8 cellular contexts compared by ENCODE assay signal in genomic region chr10:80260295-80261243, GRCh38. TPM values are rescaled to one million over a fixed set of nuclear protein-coding genes. Genes with fewer than 3 reads are reported as not detected.
A peak's percentile ranks its signal among the peaks of the same experiment; 100 is the strongest.
DNase-seq lines count a peak whose midpoint lies in the region; ATAC-seq and TF ChIP-seq lines count a peak whose summit lies in the region.

No MANE protein-coding gene starts in this region.

- intact Hi-C loops in IMR-90 (cut with micrococcal nuclease): no loop called here

- TF ChIP-seq POLR2A in IMR-90 (IDR thresholded peaks at IDR 0.05; ENCODE audit: low read depth, low read length): no peak

- no peak overlapping the region for H3K4ac ChIP-seq in IMR-90 (ENCODE audit: low read depth, low read length)

- in situ Hi-C loops in IMR-90 (cut with MboI; ENCODE audit: low sequenced_read_pairs): loop anchor here (10.0 to 25.0 kb wide), 2 partner anchors 326 to 698 kb away; partner anchors contain the start of gene SFTPA2

- BruUV-seq in IMR-90 (replicated peaks; lab: Mats Ljungman, UMichigan): no TSS peak

- no peaks in the 10 kb centered on the region for H3K36me3 ChIP-seq in IMR-90 (ENCODE audit: control insufficient read depth, insufficient read depth, low read length)

- no peaks in the 10 kb centered on the region for H3K4me1 ChIP-seq in IMR-90 (ENCODE audit: control insufficient read depth, insufficient read depth, low read length)

- TF ChIP-seq CTCF in IMR-90 (conservative IDR thresholded peaks at IDR 0.05; ENCODE audit: low read depth, low read length): peak; percentile 78

- H2AK9ac ChIP-seq in IMR-90 (replicated peaks; ENCODE audit: low read depth, low read length, poor library complexity): no peak overlapping the region

- peaks cover 3% of the 10 kb centered on the region for H3K4me1 Mint-ChIP-seq in activated CD8-positive, alpha-beta T cell treated with anti-CD3 and anti-CD28 coated beads, Interleukin-2, amount 10 ng/mL, durations not matched to agents 7 days and 5 days (ENCODE audit: low read depth)

- no peak overlapping the region for H3K18ac ChIP-seq in IMR-90 (ENCODE audit: low read depth, low read length)

- H2BK5ac ChIP-seq in IMR-90 (ENCODE audit: low read depth, low read length, poor library complexity, severe bottlenecking): no peak overlapping the region

- H3K4me2 ChIP-seq in IMR-90 (ENCODE audit: low read depth, low read length): no peak overlapping the region

- no peak overlapping the region for H3K4me3 ChIP-seq in IMR-90 (ENCODE audit: insufficient read depth, low read depth, low read length)

- no peak overlapping the region for H3K23ac ChIP-seq in IMR-90 (ENCODE audit: low read depth, low read length)

- no CpG with 5 or more reads among the region's 19 CpGs for WGBS in IMR-90 (ENCODE audit: extremely low coverage in 2 of 2, insufficient read length in 1 of 2), 2 experiments

- H3K4me3 Mint-ChIP-seq in activated CD8-positive, alpha-beta T cell treated with anti-CD3 and anti-CD28 coated beads, Interleukin-2, amount 10 ng/mL, durations not matched to agents 7 days and 5 days: no peak overlapping the region

- TF ChIP-seq RAD21 in IMR-90 (IDR thresholded peaks at IDR 0.05; ENCODE audit: low read length): peak; percentile 72

- POLR2A ChIA-PET in IMR-90 (lab: Charles Lee; ENCODE audit: unreplicated experiment): no interaction called here
- POLR2A ChIA-PET in activated CD8-positive, alpha-beta T cell treated with anti-CD3 and anti-CD28 coated beads, Interleukin-2, amount 10 ng/mL, durations not matched to agents 7 days and 5 days (lab: Charles Lee): interaction anchor here (1.3 kb wide), 1 partner anchor 117 kb away, joined by 3 read pairs; no protein-coding TSS in a partner anchor

- H2AFZ ChIP-seq in IMR-90 (replicated peaks; ENCODE audit: low read length, poor library complexity): no peak overlapping the region

- no peak overlapping the region for H4K5ac ChIP-seq in IMR-90 (ENCODE audit: low read depth, low read length)

- CTCF ChIA-PET in IMR-90 (lab: Yijun Ruan, JAX): no interaction called here
- CTCF ChIA-PET in activated CD8-positive, alpha-beta T cell treated with anti-CD3 and anti-CD28 coated beads, Interleukin-2, amount 10 ng/mL, durations not matched to agents 7 days and 5 days (lab: Charles Lee): interaction anchor here (0.6 to 3.1 kb wide), 13 partner anchors 8 to 202 kb away, joined by 3 to 20 read pairs (median 3); no protein-coding TSS in a partner anchor

- no peaks in the 10 kb centered on the region for H3K79me1 ChIP-seq in IMR-90 (ENCODE audit: low read depth in 1 of 2, low read length in 2 of 2)

- no peak overlapping the region for H2BK120ac ChIP-seq in IMR-90 (ENCODE audit: low read depth, low read length)

- H3K36me3 Mint-ChIP-seq in activated CD8-positive, alpha-beta T cell treated with anti-CD3 and anti-CD28 coated beads, Interleukin-2, amount 10 ng/mL, durations not matched to agents 7 days and 5 days (ENCODE audit: low read depth): no peaks in the 10 kb centered on the region

- H3K9me3 ChIP-seq in IMR-90 (ENCODE audit: control insufficient read depth, insufficient read depth, low read length): no peaks in the 10 kb centered on the region

- no peak overlapping the region for H3K9ac ChIP-seq in IMR-90 (ENCODE audit: low read depth, low read length)

- H3K9me3 Mint-ChIP-seq in activated CD8-positive, alpha-beta T cell treated with anti-CD3 and anti-CD28 coated beads, Interleukin-2, amount 10 ng/mL, durations not matched to agents 7 days and 5 days (ENCODE audit: insufficient read depth): no peaks in the 10 kb centered on the region

- peak; percentile 89 for ATAC-seq in IMR-90 (ENCODE audit: low read depth)
- ATAC-seq in activated CD8-positive, alpha-beta T cell treated with anti-CD3 and anti-CD28 coated beads, Interleukin-2, amount 10 ng/mL, durations not matched to agents 7 days and 5 days: peak; percentile 45

- H3K27me3 Mint-ChIP-seq in activated CD8-positive, alpha-beta T cell treated with anti-CD3 and anti-CD28 coated beads, Interleukin-2, amount 10 ng/mL, durations not matched to agents 7 days and 5 days (ENCODE audit: low read depth): peaks cover 11% of the 10 kb centered on the region

- H3K27ac ChIP-seq in IMR-90 (ENCODE audit: insufficient read depth, low read length): no peak overlapping the region

- H3K9me1 ChIP-seq in IMR-90 (ENCODE audit: insufficient read depth, low read length): no peaks in the 10 kb centered on the region

- no peak overlapping the region for H3K27ac Mint-ChIP-seq in activated CD8-positive, alpha-beta T cell treated with anti-CD3 and anti-CD28 coated beads, Interleukin-2, amount 10 ng/mL, durations not matched to agents 7 days and 5 days

- H3K14ac ChIP-seq in IMR-90 (replicated peaks; ENCODE audit: low read depth, low read length): no peak overlapping the region

- peak; percentile 59 for DNase-seq in NCI-H510A treated with DMSO at 0.1 percent for 48 hours (lab: John Stamatoyannopoulos, UW)
- DNase-seq in NCI-H510A (lab: John Stamatoyannopoulos, UW): no peak
- DNase-seq in IMR-90: no peak
- DNase-seq in activated CD8-positive, alpha-beta T cell treated with anti-CD3 and anti-CD28 coated beads, Interleukin-2, amount 10 ng/mL, durations not matched to agents 7 days and 5 days: peak; percentile 50
- peak; percentile 36 for DNase-seq in germinal center (ENCODE audit: low spot score)
- peak; percentile 62 for DNase-seq in retina
- no peak for DNase-seq in epidermal melanocyte (ENCODE audit: insufficient read length, low spot score)
- no peak for DNase-seq in cortex of kidney (lab: John Stamatoyannopoulos, UW)

- H2BK20ac ChIP-seq in IMR-90 (ENCODE audit: low read depth, low read length): no peak overlapping the region

- H2AK5ac ChIP-seq in IMR-90 (ENCODE audit: low read depth, low read length): no peak overlapping the region

- no peak overlapping the region for H3K56ac ChIP-seq in IMR-90 (ENCODE audit: extremely low read depth, insufficient read depth, low read length)

- H3K27me3 ChIP-seq in IMR-90 (ENCODE audit: control insufficient read depth, insufficient read depth, low read length): peaks cover 14% of the 10 kb centered on the region; the same call in 1 of the 2 replicates

- no peak overlapping the region for H4K8ac ChIP-seq in IMR-90 (ENCODE audit: low read depth in 2 of 2, low read length in 2 of 2)

- dilution Hi-C loops in IMR-90 (cut with HindIII; ENCODE audit: low sequenced_read_pairs, unreplicated experiment): no loop called here

- no peaks in the 10 kb centered on the region for H4K20me1 ChIP-seq in IMR-90 (ENCODE audit: insufficient read depth, low read length)

- H2BK15ac ChIP-seq in IMR-90 (ENCODE audit: low read depth, low read length): no peak overlapping the region

- H4K91ac ChIP-seq in IMR-90 (ENCODE audit: insufficient read depth, low read depth, low read length): no peak overlapping the region

TF ChIP-seq in IMR-90, 13 proteins besides CTCF, POLR2A, EP300 and RAD21:
- TF ChIP-seq SMC3 (IDR thresholded peaks at IDR 0.05; ENCODE audit: low read depth, low read length) (peak; percentile 39), NFE2L2 (IDR thresholded peaks at IDR 0.05; ENCODE audit: low read depth, low read length) (no peak), CEBPB (IDR thresholded peaks at IDR 0.05; ENCODE audit: low read depth, low read length) (no peak), BHLHE40 (IDR thresholded peaks at IDR 0.05; ENCODE audit: low read depth, low read length) (no peak)
TF ChIP-seq in IMR-90: peak in this region for 1.

RNA-seq across cellular contexts. Expression of gene MAT1A, which starts 28.9 kb away (rescaled TPM):
- total RNA-seq in IMR-90 (2012; rRNA removed): not detected in 2 replicates
- not detected in 2 replicates for polyA plus RNA-seq in IMR-90 (2012; rRNA removed)
- 0.02 TPM in 1 of 2 replicates, not detected in the other for polyA plus RNA-seq in IMR-90 (2012; cell fraction: cytosol; rRNA removed)
- polyA plus RNA-seq in IMR-90 (2012; cell fraction: nucleus; rRNA removed; ENCODE audit: low replicate concordance): not detected in 2 replicates
- not detected for total RNA-seq in activated CD8-positive, alpha-beta T cell treated with anti-CD3 and anti-CD28 coated beads, Interleukin-2, amount 10 ng/mL, durations not matched to agents 7 days and 5 days

RNA-seq across cellular contexts. Expression of gene ANXA11, which starts 55.2 kb away (rescaled TPM):
- 39.4 and 40.8 TPM in 2 replicates for total RNA-seq in IMR-90 (2012; rRNA removed)
- polyA plus RNA-seq in IMR-90 (2012; rRNA removed): 109 and 114 TPM in 2 replicates
- polyA plus RNA-seq in IMR-90 (2012; cell fraction: cytosol; rRNA removed): 104 and 105 TPM in 2 replicates
- 86.2 and 114 TPM in 2 replicates for polyA plus RNA-seq in IMR-90 (2012; cell fraction: nucleus; rRNA removed; ENCODE audit: low replicate concordance)
- total RNA-seq in activated CD8-positive, alpha-beta T cell treated with anti-CD3 and anti-CD28 coated beads, Interleukin-2, amount 10 ng/mL, durations not matched to agents 7 days and 5 days: 100 to 1,000 TPM; 249 to 277 TPM

Comparison
In these comparisons a context has a peak if more than half of its experiments do, and no peak if none do; other contexts are left out.
1. DNase-seq: peak in NCI-H510A treated with DMSO at 0.1 percent for 48 hours (single experiment), activated CD8-positive, alpha-beta T cell treated with anti-CD3 and anti-CD28 coated beads, Interleukin-2, amount 10 ng/mL, durations not matched to agents 7 days and 5 days (single experiment), germinal center (single experiment) and retina (single experiment); none in NCI-H510A (single experiment), IMR-90 (single experiment), epidermal melanocyte (single experiment) and cortex of kidney (single experiment).